ENCODE assay signal across 9 cellular contexts in the genomic region with DNA sequence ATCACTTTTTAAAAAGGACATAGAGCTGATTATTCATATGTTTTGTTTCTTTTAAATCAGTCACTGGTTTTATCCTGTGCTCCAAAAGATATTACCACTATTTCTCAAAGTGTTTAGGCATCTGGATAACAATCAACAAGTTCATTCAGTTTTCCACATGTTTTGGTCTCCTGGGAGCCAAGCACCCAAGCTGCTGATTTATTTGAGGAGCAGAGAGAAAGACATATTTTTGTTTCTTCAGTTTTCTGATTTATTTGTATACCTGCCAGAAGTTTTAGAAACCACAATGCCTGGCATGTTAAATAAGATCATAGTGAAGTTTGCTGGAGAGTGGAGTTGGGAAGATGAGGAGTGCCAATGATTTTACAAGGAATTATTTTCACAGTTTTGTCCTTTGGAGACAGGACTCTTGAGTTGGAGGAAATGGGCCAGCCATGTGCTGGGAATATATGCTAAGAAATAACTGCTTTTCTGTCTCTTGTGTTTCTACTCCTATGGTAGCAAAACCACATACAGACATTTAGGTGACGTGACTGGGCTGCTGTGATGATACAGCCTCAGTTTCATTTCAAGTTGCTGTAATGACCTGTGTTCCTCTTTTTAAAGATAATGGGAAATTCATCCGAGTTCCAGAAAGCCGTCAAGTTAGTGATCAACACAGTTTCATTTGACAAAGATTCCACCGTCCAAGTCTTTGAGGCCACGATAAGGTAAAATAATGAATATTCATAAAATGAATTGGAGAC. TPM values are rescaled to one million over a fixed set of nuclear protein-coding genes. Genes with fewer than 3 reads are reported as not detected.
A peak's percentile ranks its signal among the peaks of the same experiment; 100 is the strongest.
DNase-seq lines count a peak whose midpoint lies in the region; ATAC-seq and TF ChIP-seq lines count a peak whose summit lies in the region.
"Had no signal": no experiment of that assay in that cellular context is flagged by ENCODE, and none has a peak within 500 bp of the region (broad histone marks: within the 10 kb centered on the region; RNA-seq: fewer than 3 reads in every experiment).

No MANE protein-coding gene starts in this region.

- peaks cover 43% of the 10 kb centered on the region for H3K36me3 Mint-ChIP-seq in natural killer cell treated with Interleukin-12 subunit alpha and Interleukin-12 subunit beta and Interleukin-15 and Interleukin-18, amount 100 ng/mL, for 72 hours

- peaks cover 5 to 95% of the 10 kb centered on the region in 2 donors for H3K36me3 ChIP-seq in neuronal stem cell (replicated peaks in 1 of 2; ENCODE audit: control insufficient read depth in 2 of 2, insufficient read depth in 2 of 2, low read length in 2 of 2)

- H2AFZ ChIP-seq in neuronal stem cell (ENCODE audit: low read length), result no peak overlapping the region

- H4K91ac ChIP-seq in neuronal stem cell (ENCODE audit: low read depth, low read length, poor library complexity), result no peak overlapping the region

- H3K4me1 ChIP-seq in neuronal stem cell (ENCODE audit: control insufficient read depth in 2 of 2, insufficient read depth in 1 of 2, low read depth in 1 of 2, low read length in 2 of 2), result no peaks in the 10 kb centered on the region

- H3K27ac ChIP-seq in neuronal stem cell (replicated peaks; ENCODE audit: low read length), result no peak overlapping the region
- H3K27ac ChIP-seq: VCaP had no signal

- no peaks in the 10 kb centered on the region for H3K9me3 ChIP-seq in neuronal stem cell (replicated peaks in 1 of 2; ENCODE audit: control insufficient read depth in 2 of 2, insufficient read depth in 1 of 2, low read depth in 1 of 2, low read length in 2 of 2)

- ATAC-seq in GM19035 (IDR thresholded peaks at IDR 0.05; ENCODE audit: unreplicated experiment), result peak; percentile 40
- ATAC-seq in HG02973 (IDR thresholded peaks at IDR 0.05; ENCODE audit: unreplicated experiment), result peak; percentile 37
- no peak for ATAC-seq in natural killer cell treated with Interleukin-12 subunit alpha and Interleukin-12 subunit beta and Interleukin-15 and Interleukin-18, amount 100 ng/mL, for 72 hours

- H4K8ac ChIP-seq in neuronal stem cell (ENCODE audit: low read depth, low read length), result no peak overlapping the region

- peak; percentile 66 for DNase-seq in SIG-M5 (lab: John Stamatoyannopoulos, UW)
- DNase-seq in natural killer cell treated with Interleukin-12 subunit alpha and Interleukin-12 subunit beta and Interleukin-15 and Interleukin-18, amount 100 ng/mL, for 72 hours (ENCODE audit: low spot score), result no peak
- no peak for DNase-seq in dermis blood vessel endothelial cell
- DNase-seq in neuronal stem cell (ENCODE audit: low spot score), result no peak
- no peak for DNase-seq in foreskin fibroblast
- no peak for DNase-seq in lower leg skin (ENCODE audit: low spot score in 2 of 2)

- H2AK5ac ChIP-seq in neuronal stem cell (ENCODE audit: low read depth, low read length), result no peak overlapping the region

- peaks cover 48% of the 10 kb centered on the region in 2 donors for H3K4me1 Mint-ChIP-seq in natural killer cell treated with Interleukin-12 subunit alpha and Interleukin-12 subunit beta and Interleukin-15 and Interleukin-18, amount 100 ng/mL, for 72 hours (ENCODE audit: low read depth in 2 of 2)

- no peaks in the 10 kb centered on the region for H3K27me3 Mint-ChIP-seq in natural killer cell treated with Interleukin-12 subunit alpha and Interleukin-12 subunit beta and Interleukin-15 and Interleukin-18, amount 100 ng/mL, for 72 hours

- H3K9me3 Mint-ChIP-seq in natural killer cell treated with Interleukin-12 subunit alpha and Interleukin-12 subunit beta and Interleukin-15 and Interleukin-18, amount 100 ng/mL, for 72 hours, result peaks cover 3% of the 10 kb centered on the region

- no peak overlapping the region for H3K4me2 ChIP-seq in neuronal stem cell (ENCODE audit: insufficient read depth, low read length, poor library complexity, severe bottlenecking)

- H3K4me3 ChIP-seq in neuronal stem cell (ENCODE audit: low read length in 2 of 2) (no peak overlapping the region), foreskin fibroblast (ENCODE audit: low read depth in 1 of 2, low read length in 2 of 2) (no peak overlapping the region), lower leg skin (ENCODE audit: low read depth, poor library complexity, severe bottlenecking) (no peak overlapping the region)

- no peaks in the 10 kb centered on the region for H3K27me3 ChIP-seq in neuronal stem cell (ENCODE audit: control insufficient read depth in 3 of 3, insufficient read depth in 3 of 3, low read depth in 1 of 3, low read length in 3 of 3)

- no peak overlapping the region for H3K18ac ChIP-seq in neuronal stem cell (ENCODE audit: low read length)

- H3K4me3 Mint-ChIP-seq in natural killer cell treated with Interleukin-12 subunit alpha and Interleukin-12 subunit beta and Interleukin-15 and Interleukin-18, amount 100 ng/mL, for 72 hours, result no peak overlapping the region

- intact Hi-C loops in lower leg skin (cut with DNase I; ENCODE audit: low total_unique reads), result no loop called here

- H2BK120ac ChIP-seq in neuronal stem cell (ENCODE audit: low read depth, low read length), result no peak overlapping the region

- no peak overlapping the region for H2BK12ac ChIP-seq in neuronal stem cell (ENCODE audit: low read length)

- H2BK15ac ChIP-seq in neuronal stem cell (ENCODE audit: low read length), result no peak overlapping the region

- no CpG with 5 or more reads among the region's 5 CpGs for WGBS in neuronal stem cell (ENCODE audit: extremely low coverage in 2 of 2, insufficient read length in 2 of 2, insufficient replicate concordance in 1 of 2), 2 donors
- 66 to 67% methylated on average over 5 of the region's 5 CpGs for WGBS in lower leg skin, 2 donors

- H3K4ac ChIP-seq in neuronal stem cell (ENCODE audit: low read length), result no peak overlapping the region

- no peaks in the 10 kb centered on the region for H3K79me1 ChIP-seq in neuronal stem cell (ENCODE audit: low read depth, low read length)

- no peak overlapping the region for H3K14ac ChIP-seq in neuronal stem cell (ENCODE audit: low read length)

- H2BK5ac ChIP-seq in neuronal stem cell (ENCODE audit: low read length), result no peak overlapping the region

- no peak overlapping the region for H3K9ac ChIP-seq in neuronal stem cell (ENCODE audit: low read depth, low read length, poor library complexity)

- no peak for TF ChIP-seq POLR2A in lower leg skin (IDR thresholded peaks at IDR 0.05)

- TF ChIP-seq CTCF in foreskin fibroblast (IDR thresholded peaks at IDR 0.05; ENCODE audit: low read depth, low read length) (no peak), lower leg skin (IDR thresholded peaks at IDR 0.05) (no peak)

- peak overlapping the region; percentile 85 to 97 for H3K27ac Mint-ChIP-seq in natural killer cell treated with Interleukin-12 subunit alpha and Interleukin-12 subunit beta and Interleukin-15 and Interleukin-18, amount 100 ng/mL, for 72 hours

- no peak overlapping the region for H3K23ac ChIP-seq in neuronal stem cell (ENCODE audit: low read depth, low read length, poor library complexity)

RNA-seq across cellular contexts. Expression of gene EDEM1, which starts 11.7 kb away (rescaled TPM):
- 100 to 1,000 TPM; 109 to 171 TPM for total RNA-seq in natural killer cell treated with Interleukin-12 subunit alpha and Interleukin-12 subunit beta and Interleukin-15 and Interleukin-18, amount 100 ng/mL, for 72 hours
- 18.0 and 22.9 TPM in 2 replicates for total RNA-seq in dermis blood vessel endothelial cell
- 7.8 TPM for polyA plus RNA-seq in neuronal stem cell (2013, experiment 1 of 2)
- 8.3 TPM for polyA plus RNA-seq in neuronal stem cell (2013, experiment 2 of 2)
- total RNA-seq in lower leg skin, result 100 to 1,000 TPM in 1 of 4 donors, 10 to 100 TPM in 3; 72.4 to 121 (median 88.9) TPM

Comparison
In these comparisons a context has a peak if more than half of its experiments do, and no peak if none do; other contexts are left out.
1. ATAC-seq: peak in GM19035 (single experiment) and HG02973 (single experiment); none in natural killer cell treated with Interleukin-12 subunit alpha and Interleukin-12 subunit beta and Interleukin-15 and Interleukin-18, amount 100 ng/mL, for 72 hours (0 of 2).